Comparison of ENCODE assay signal across 8 cellular contexts in the genomic region with DNA sequence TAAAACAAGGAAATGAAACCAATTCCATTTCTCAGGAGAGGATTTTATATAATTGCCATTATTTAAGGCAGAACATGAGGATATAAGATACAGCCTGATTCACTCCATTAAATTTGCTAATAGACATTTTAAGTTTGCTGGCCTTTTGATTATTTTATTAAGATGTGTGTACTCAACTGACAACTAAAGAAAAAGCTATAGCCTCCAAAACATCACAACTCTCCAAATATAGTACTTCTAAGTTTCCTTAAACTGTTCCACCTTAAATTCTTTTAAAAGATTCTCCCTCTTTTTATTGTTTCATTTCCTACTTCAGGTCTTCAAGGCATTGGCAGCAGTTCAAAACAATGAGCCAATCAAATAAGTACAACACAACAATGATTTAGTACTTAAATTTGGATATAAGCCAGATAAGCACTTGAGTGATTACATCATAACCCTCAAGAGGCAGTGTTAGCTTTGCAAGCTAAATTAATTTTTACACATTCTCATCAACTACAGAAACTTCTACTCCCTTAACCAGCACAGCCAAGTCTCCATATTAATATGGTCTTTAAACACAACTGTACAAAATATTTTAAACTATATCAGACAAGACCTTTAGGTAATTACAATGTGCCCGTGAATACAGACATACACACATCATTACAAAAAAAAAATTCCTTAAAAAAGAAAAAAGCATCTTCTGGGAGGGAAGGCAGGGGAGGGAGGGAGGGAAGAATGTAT.
A peak's percentile ranks its signal among the peaks of the same experiment; 100 is the strongest.
DNase-seq lines count a peak whose midpoint lies in the region; ATAC-seq and TF ChIP-seq lines count a peak whose summit lies in the region.

No MANE protein-coding gene starts in this region.

- H3K27me3 Mint-ChIP-seq in T-helper 2 cell treated with Interferon-gamma antibody and Interleukin-4, amounts not matched to agents 5 μg/mL and 100 μg/mL, for 36 hours (ENCODE audit: low read depth) = no peaks in the 10 kb centered on the region
- no peaks in the 10 kb centered on the region for H3K27me3 Mint-ChIP-seq in type B pancreatic cell

- H3K4me3 Mint-ChIP-seq in T-helper 2 cell treated with Interferon-gamma antibody and Interleukin-4, amounts not matched to agents 5 μg/mL and 100 μg/mL, for 36 hours = no peak overlapping the region
- peak overlapping the region; percentile 57 for H3K4me3 Mint-ChIP-seq in type B pancreatic cell

- TF ChIP-seq CTCF in left ventricle myocardium inferior (IDR thresholded peaks at IDR 0.05; ENCODE audit: borderline replicate concordance) = no peak
- no peak for TF ChIP-seq CTCF in type B pancreatic cell (conservative IDR thresholded peaks at IDR 0.05)

- peaks cover 46% of the 10 kb centered on the region for H3K4me1 ChIP-seq in left ventricle myocardium inferior

- no peak for ATAC-seq in GM19467 (IDR thresholded peaks at IDR 0.05; ENCODE audit: unreplicated experiment)
- ATAC-seq in GM19455 (IDR thresholded peaks at IDR 0.05; ENCODE audit: unreplicated experiment) = no peak
- no peak for ATAC-seq in activated naive CD4-positive, alpha-beta T cell treated with anti-CD3 and anti-CD28 coated beads, Interleukin-2, amount 50 U/mL, for 72 hours

- H3K4me3 ChIP-seq in left ventricle myocardium inferior = peak overlapping the region; percentile 22

- peaks cover 16% of the 10 kb centered on the region for H3K36me3 ChIP-seq in left ventricle myocardium inferior

- no peaks in the 10 kb centered on the region for H3K9me3 ChIP-seq in left ventricle myocardium inferior (replicated peaks)

- H3K27ac Mint-ChIP-seq in T-helper 2 cell treated with Interferon-gamma antibody and Interleukin-4, amounts not matched to agents 5 μg/mL and 100 μg/mL, for 36 hours = peak overlapping the region; percentile 19
- H3K27ac Mint-ChIP-seq in type B pancreatic cell = peak overlapping the region; percentile 74
- H3K27ac Mint-ChIP-seq in activated naive CD4-positive, alpha-beta T cell treated with anti-CD3 and anti-CD28 coated beads, Interleukin-2, amount 50 U/mL, for 72 hours = no peak overlapping the region

- intact Hi-C loops in left ventricle myocardium inferior (cut with micrococcal nuclease) = no loop called here

- H3K36me3 Mint-ChIP-seq in T-helper 2 cell treated with Interferon-gamma antibody and Interleukin-4, amounts not matched to agents 5 μg/mL and 100 μg/mL, for 36 hours (ENCODE audit: low read depth) = peaks cover 16% of the 10 kb centered on the region
- H3K36me3 Mint-ChIP-seq in type B pancreatic cell = peaks cover 7% of the 10 kb centered on the region
- H3K36me3 Mint-ChIP-seq in activated naive CD4-positive, alpha-beta T cell treated with anti-CD3 and anti-CD28 coated beads, Interleukin-2, amount 50 U/mL, for 72 hours = peaks cover 0 to 13% of the 10 kb centered on the region in 2 donors

- peaks cover 11% of the 10 kb centered on the region for H3K4me1 Mint-ChIP-seq in T-helper 2 cell treated with Interferon-gamma antibody and Interleukin-4, amounts not matched to agents 5 μg/mL and 100 μg/mL, for 36 hours (ENCODE audit: low read depth)
- H3K4me1 Mint-ChIP-seq in type B pancreatic cell (ENCODE audit: unreplicated experiment) = peaks cover 11% of the 10 kb centered on the region

- DNase-seq in Daoy (ENCODE audit: low read depth) (peak; percentile 81), NCI-H1436 (lab: John Stamatoyannopoulos, UW) (peak; percentile 88), left ventricle myocardium inferior (no peak), type B pancreatic cell (ENCODE audit: extremely low spot score, unreplicated experiment) (no peak)
- no peak for DNase-seq in T-helper 2 cell treated with Interferon-gamma antibody and Interleukin-4, amounts not matched to agents 5 μg/mL and 100 μg/mL, for 36 hours (ENCODE audit: low spot score)
- no peak for DNase-seq in activated naive CD4-positive, alpha-beta T cell treated with anti-CD3 and anti-CD28 coated beads, Interleukin-2, amount 50 U/mL, for 72 hours (ENCODE audit: low spot score in 2 of 2)

- H3K27me3 ChIP-seq in left ventricle myocardium inferior (ENCODE audit: low read depth) = no peaks in the 10 kb centered on the region

- H3K9me3 Mint-ChIP-seq in T-helper 2 cell treated with Interferon-gamma antibody and Interleukin-4, amounts not matched to agents 5 μg/mL and 100 μg/mL, for 36 hours = no peaks in the 10 kb centered on the region
- no peaks in the 10 kb centered on the region for H3K9me3 Mint-ChIP-seq in type B pancreatic cell
- H3K9me3 Mint-ChIP-seq in activated naive CD4-positive, alpha-beta T cell treated with anti-CD3 and anti-CD28 coated beads, Interleukin-2, amount 50 U/mL, for 72 hours = no peaks in the 10 kb centered on the region

- H3K27ac ChIP-seq in left ventricle myocardium inferior (replicated peaks) = peak overlapping the region; percentile 25

Comparison
In these comparisons a context has a peak if more than half of its experiments do, and no peak if none do; other contexts are left out.
1. DNase-seq: peak in Daoy (single experiment) and NCI-H1436 (single experiment); none in T-helper 2 cell treated with Interferon-gamma antibody and Interleukin-4, amounts not matched to agents 5 μg/mL and 100 μg/mL, for 36 hours (single experiment), left ventricle myocardium inferior (single experiment), type B pancreatic cell (single experiment) and activated naive CD4-positive, alpha-beta T cell treated with anti-CD3 and anti-CD28 coated beads, Interleukin-2, amount 50 U/mL, for 72 hours (0 of 2).
2. H3K27ac Mint-ChIP-seq: peak in T-helper 2 cell treated with Interferon-gamma antibody and Interleukin-4, amounts not matched to agents 5 μg/mL and 100 μg/mL, for 36 hours (single experiment) and type B pancreatic cell (single experiment); none in activated naive CD4-positive, alpha-beta T cell treated with anti-CD3 and anti-CD28 coated beads, Interleukin-2, amount 50 U/mL, for 72 hours (0 of 2).